Comparison of ENCODE assay signal across 8 cellular contexts in genomic region chr5:40736103-40736875, GRCh38. TPM values are rescaled to one million over a fixed set of nuclear protein-coding genes. Genes with fewer than 3 reads are reported as not detected.
DNase-seq lines count a peak whose midpoint lies in the region; ATAC-seq, FAIRE-seq and TF ChIP-seq lines count a peak whose summit lies in the region.

No MANE protein-coding gene starts in this region.

- H3K27ac ChIP-seq in brain microvascular endothelial cell, result no peak overlapping the region
- no peak overlapping the region for H3K27ac ChIP-seq in tibial artery

- peak; percentile 87 for ATAC-seq in HG03139 (IDR thresholded peaks at IDR 0.05; ENCODE audit: unreplicated experiment)

- peaks cover 0 to 19% (median 2%) of the 10 kb centered on the region in 4 donors for H3K4me1 ChIP-seq in tibial artery

- no peaks in the 10 kb centered on the region for H3K36me3 ChIP-seq in brain microvascular endothelial cell (replicated peaks)
- peaks cover 13 to 18% (median 18%) of the 10 kb centered on the region in 3 donors for H3K36me3 ChIP-seq in tibial artery

- intact Hi-C loops in tibial artery (cut with DNase I; ENCODE audit: low total_unique reads), result loop anchor here (5.0 kb wide), 1 partner anchor 1159 kb away; no protein-coding TSS in a partner anchor

- no peaks in the 10 kb centered on the region for H3K27me3 ChIP-seq in brain microvascular endothelial cell (replicated peaks)
- H3K27me3 ChIP-seq in tibial artery, result no peaks in the 10 kb centered on the region

- DNase-seq in AG08396 (ENCODE audit: low spot score) (peak; percentile 43), GM12891 (ENCODE audit: insufficient read length, low spot score) (no peak), NCI-H69 (lab: John Stamatoyannopoulos, UW) (peak; percentile 61), brain microvascular endothelial cell (peak; percentile 57), kidney glomerular epithelial cell (lab: John Stamatoyannopoulos, UW) (peak; percentile 45), tibial artery (no peak)
- DNase-seq in activated naive CD4-positive, alpha-beta T cell treated with anti-CD3 and anti-CD28 coated beads, Interleukin-2, amount 50 U/mL, for 16 hours, result no peak

- no peak for TF ChIP-seq POLR2A in GM12891 (IDR thresholded peaks at IDR 0.05; ENCODE audit: low read depth, low read length)

- FAIRE-seq in GM12891 (lab: Jason Lieb, UNC), result peak; percentile 77

- in situ Hi-C loops in brain microvascular endothelial cell (cut with HindIII; ENCODE audit: low pct_ligation_motif_present, low sequenced_read_pairs), result no loop called here

- peak; percentile 58 for TF ChIP-seq CTCF in brain microvascular endothelial cell (IDR thresholded peaks at IDR 0.05; ENCODE audit: low read depth, low read length, missing control alignments)
- peak; percentile 55 to 68 for TF ChIP-seq CTCF in tibial artery (IDR thresholded peaks at IDR 0.05)

- H3K4me3 ChIP-seq in brain microvascular endothelial cell (ENCODE audit: low read depth, low read length), result no peak overlapping the region
- no peak overlapping the region for H3K4me3 ChIP-seq in tibial artery

- peaks cover 0 to 4% (median 0%) of the 10 kb centered on the region in 3 donors for H3K9me3 ChIP-seq in tibial artery

TF ChIP-seq in GM12891, 5 proteins besides CTCF, POLR2A, EP300 and RAD21:
- no peak for TF ChIP-seq SPI1 (IDR thresholded peaks at IDR 0.05; ENCODE audit: low read depth, low read length)
- TF ChIP-seq TAF1 (IDR thresholded peaks at IDR 0.05; ENCODE audit: low read depth, low read length), result no peak
- no peak for TF ChIP-seq POLR2AphosphoS5 (IDR thresholded peaks at IDR 0.05; ENCODE audit: low read depth, low read length)
- TF ChIP-seq POU2F2 (IDR thresholded peaks at IDR 0.05; ENCODE audit: low read depth, low read length), result no peak
- no peak for TF ChIP-seq PAX5 (IDR thresholded peaks at IDR 0.05; ENCODE audit: insufficient read depth, low read length, severe bottlenecking)
TF ChIP-seq in GM12891: peak in this region for 0.

RNA-seq across cellular contexts. Expression of gene TTC33, which starts 19.5 kb away (rescaled TPM):
- 5.9 TPM for polyA plus RNA-seq in GM12891 (2012; ENCODE audit: low read depth, missing spikeins)

RNA-seq across cellular contexts. Expression of gene PTGER4, which starts 56.6 kb away (rescaled TPM):
- polyA plus RNA-seq in GM12891 (2012; ENCODE audit: low read depth, missing spikeins), result 4.5 TPM

Comparison
In these comparisons a context has a peak if more than half of its experiments do, and no peak if none do; other contexts are left out.
1. DNase-seq: peak in AG08396 (single experiment), NCI-H69 (single experiment), brain microvascular endothelial cell (single experiment) and kidney glomerular epithelial cell (single experiment); none in GM12891 (single experiment), tibial artery (0 of 2) and activated naive CD4-positive, alpha-beta T cell treated with anti-CD3 and anti-CD28 coated beads, Interleukin-2, amount 50 U/mL, for 16 hours (single experiment).